Comparison of ENCODE assay signal across 8 cellular contexts in the genomic region with DNA sequence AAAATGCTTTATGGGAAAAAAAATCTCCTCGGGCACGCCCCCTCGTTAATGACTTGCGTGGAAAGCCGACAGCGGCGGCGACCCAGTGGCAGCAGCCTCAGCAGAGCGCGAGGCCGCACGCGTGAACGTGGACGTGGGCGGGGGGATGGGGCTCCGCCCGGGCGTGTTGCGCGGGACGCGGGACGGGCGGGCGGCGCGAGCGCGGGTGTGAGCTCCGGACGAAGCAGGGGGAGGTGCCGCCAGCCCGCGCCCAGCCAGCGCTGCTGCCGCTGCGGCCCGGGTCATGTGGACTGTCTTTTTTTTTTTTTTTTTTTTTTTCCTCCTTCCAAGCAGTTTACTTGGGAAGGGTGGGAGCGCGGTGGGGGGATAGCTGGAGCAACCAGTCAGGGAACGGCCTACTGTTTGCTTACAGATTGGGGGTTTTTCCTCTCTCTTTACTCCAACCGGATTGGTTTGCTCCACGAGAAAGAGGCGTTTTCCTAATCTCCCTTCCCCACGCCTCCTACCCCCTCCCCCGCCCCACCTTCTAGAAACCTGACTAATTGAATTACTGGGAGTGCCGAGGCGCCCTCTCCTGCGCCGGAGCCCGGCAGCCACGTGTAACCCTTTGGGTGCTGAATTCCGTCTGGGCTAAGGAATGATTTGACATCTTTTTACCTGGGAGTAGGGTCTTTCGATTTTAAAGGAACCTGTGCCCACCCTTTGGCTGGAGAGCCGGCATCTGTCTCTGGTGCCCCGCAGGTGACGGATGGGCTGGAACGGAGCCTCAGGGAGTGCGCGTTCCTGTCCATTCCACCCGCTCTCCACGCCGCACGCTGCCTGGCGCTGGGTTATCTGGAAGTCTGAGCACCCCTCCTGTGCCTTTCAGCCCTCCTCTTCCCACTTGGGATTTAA. TPM values are rescaled to one million over a fixed set of nuclear protein-coding genes. Genes with fewer than 3 reads are reported as not detected.
DNase-seq lines count a peak whose midpoint lies in the region; ATAC-seq and TF ChIP-seq lines count a peak whose summit lies in the region.

No MANE protein-coding gene starts in this region.

- ATAC-seq in GM19324 (IDR thresholded peaks at IDR 0.05; ENCODE audit: low FRiP score, unreplicated experiment) (peak; percentile 27), esophagus mucosa (peak; percentile 79), GM21737 (IDR thresholded peaks at IDR 0.05; ENCODE audit: unreplicated experiment) (no peak)

- H3K4me3 Mint-ChIP-seq in activated CD4-positive, alpha-beta memory T cell treated with anti-CD3 and anti-CD28 coated beads, Interleukin-2, amount 10 ng/mL, durations not matched to agents 7 days and 5 days: peak overlapping the region; percentile 58

- H3K9me3 Mint-ChIP-seq in activated CD4-positive, alpha-beta memory T cell treated with anti-CD3 and anti-CD28 coated beads, Interleukin-2, amount 10 ng/mL, durations not matched to agents 7 days and 5 days: no peaks in the 10 kb centered on the region

- peak overlapping the region; percentile 83 for H3K27ac ChIP-seq in mesodermal cell (ENCODE audit: low read depth, low read length, severe bottlenecking)
- peak overlapping the region; percentile 58 to 74 for H3K27ac ChIP-seq in testis

- DNase-seq in AG10803 (ENCODE audit: low read depth) (peak; percentile 63), NCI-H2107 (lab: John Stamatoyannopoulos, UW) (peak; percentile 74), testis (peak; percentile 80)
- DNase-seq in activated CD4-positive, alpha-beta memory T cell treated with anti-CD3 and anti-CD28 coated beads, Interleukin-2, amount 10 ng/mL, durations not matched to agents 7 days and 5 days: no peak

- H3K27me3 Mint-ChIP-seq in activated CD4-positive, alpha-beta memory T cell treated with anti-CD3 and anti-CD28 coated beads, Interleukin-2, amount 10 ng/mL, durations not matched to agents 7 days and 5 days: peaks cover 69% of the 10 kb centered on the region

- peaks cover 8% of the 10 kb centered on the region for H3K4me1 ChIP-seq in mesodermal cell (ENCODE audit: control insufficient read depth, insufficient read depth, low read length, poor library complexity, severe bottlenecking)
- H3K4me1 ChIP-seq in testis: peaks cover 13% of the 10 kb centered on the region

- H3K4me1 Mint-ChIP-seq in activated CD4-positive, alpha-beta memory T cell treated with anti-CD3 and anti-CD28 coated beads, Interleukin-2, amount 10 ng/mL, durations not matched to agents 7 days and 5 days: peaks cover 30% of the 10 kb centered on the region

- WGBS in mesodermal cell (ENCODE audit: insufficient coverage in 2 of 2), 2 experiments: 0 to 1% methylated on average over 35 to 36 of the region's 66 CpGs
- 0 to 1% methylated on average over 44 to 66 of the region's 66 CpGs for WGBS in testis, 2 donors

- H3K36me3 Mint-ChIP-seq in activated CD4-positive, alpha-beta memory T cell treated with anti-CD3 and anti-CD28 coated beads, Interleukin-2, amount 10 ng/mL, durations not matched to agents 7 days and 5 days (ENCODE audit: low read depth): no peaks in the 10 kb centered on the region

- H3K4me3 ChIP-seq in AG10803 (ENCODE audit: low read length) (peak overlapping the region; percentile 62), mesodermal cell (ENCODE audit: extremely low read depth, insufficient read depth, low read length, poor library complexity, severe bottlenecking) (peak overlapping the region; percentile 71), testis (peak overlapping the region; percentile 62 to 71)

- intact Hi-C loops in testis (cut with DNase I; ENCODE audit: low total_unique reads): no loop called here

- TF ChIP-seq CTCF in AG10803 (conservative IDR thresholded peaks at IDR 0.05; ENCODE audit: low read length) (no peak), testis (IDR thresholded peaks at IDR 0.05) (no peak)

- POLR2A ChIA-PET in activated CD4-positive, alpha-beta memory T cell treated with anti-CD3 and anti-CD28 coated beads, Interleukin-2, amount 10 ng/mL, durations not matched to agents 7 days and 5 days (lab: Charles Lee): no interaction called here

- no peak overlapping the region for H3K27ac Mint-ChIP-seq in activated CD4-positive, alpha-beta memory T cell treated with anti-CD3 and anti-CD28 coated beads, Interleukin-2, amount 10 ng/mL, durations not matched to agents 7 days and 5 days

- H3K9me3 ChIP-seq in mesodermal cell (ENCODE audit: control insufficient read depth, low read length): no peaks in the 10 kb centered on the region
- no peaks in the 10 kb centered on the region for H3K9me3 ChIP-seq in testis

- CTCF ChIA-PET in activated CD4-positive, alpha-beta memory T cell treated with anti-CD3 and anti-CD28 coated beads, Interleukin-2, amount 10 ng/mL, durations not matched to agents 7 days and 5 days (lab: Charles Lee): interaction anchor here (1.3 kb wide), 1 partner anchor 673 kb away, joined by 3 read pairs; no protein-coding TSS in a partner anchor

- no peaks in the 10 kb centered on the region for H3K27me3 ChIP-seq in testis

- TF ChIP-seq POLR2A in testis (IDR thresholded peaks at IDR 0.05): no peak

- H3K36me3 ChIP-seq in mesodermal cell (ENCODE audit: control insufficient read depth, insufficient read depth, low read length) (no peaks in the 10 kb centered on the region), testis (ENCODE audit: low read depth, missing control alignments) (no peaks in the 10 kb centered on the region)

RNA-seq across cellular contexts. Expression of a gene that starts 1.7 kb away (rescaled TPM):
- not detected for total RNA-seq in activated CD4-positive, alpha-beta memory T cell treated with anti-CD3 and anti-CD28 coated beads, Interleukin-2, amount 10 ng/mL, durations not matched to agents 7 days and 5 days
- total RNA-seq in esophagus mucosa (29.7 TPM), testis (1 to 10 TPM; 3.5 to 5.4 TPM)
- polyA plus RNA-seq in mesodermal cell (2013, experiment 1 of 2): 8.3 TPM
- 6.0 TPM for polyA plus RNA-seq in mesodermal cell (2013, experiment 2 of 2)
- 2.6 TPM for polyA plus RNA-seq in testis (ENCODE audit: insufficient read depth, low read depth, low replicate concordance)

Comparison
In these comparisons a context has a peak if more than half of its experiments do, and no peak if none do; other contexts are left out.
1. RNA of a gene that starts 1.7 kb away (total RNA-seq): 29.7 TPM in esophagus mucosa (single experiment) and 3.5 to 5.4 TPM in testis; not detected in activated CD4-positive, alpha-beta memory T cell treated with anti-CD3 and anti-CD28 coated beads, Interleukin-2, amount 10 ng/mL, durations not matched to agents 7 days and 5 days; every median in the first group is over 4 times any median in the second.
2. Peak in every context shown above with its lines, with median percentiles within 50 percentile points of each other: H3K4me3 ChIP-seq.